Comparison of ENCODE assay signal across 1 cellular context in genomic region chr15:31606261-31606669, GRCh38.
TF ChIP-seq lines count a peak whose summit lies in the region.

No MANE protein-coding gene starts in this region.

TF ChIP-seq in A549, 52 proteins besides CTCF, POLR2A, EP300 and RAD21 (continued from another document):
- TF ChIP-seq MAZ (IDR thresholded peaks at IDR 0.05; ENCODE audit: borderline replicate concordance, low read depth, low read length) (no peak), TP53 (CRISPR knock-in tag; IDR thresholded peaks at IDR 0.05) (no peak), REST (IDR thresholded peaks at IDR 0.05) (no peak), ZSCAN20 (CRISPR knock-in tag; IDR thresholded peaks at IDR 0.05) (no peak), FOXS1 (CRISPR knock-in tag; IDR thresholded peaks at IDR 0.05) (no peak), FOSB (CRISPR knock-in tag; IDR thresholded peaks at IDR 0.05) (no peak), EHF (CRISPR knock-in tag; IDR thresholded peaks at IDR 0.05) (no peak), HOXA7 (CRISPR knock-in tag; IDR thresholded peaks at IDR 0.05) (no peak), HDAC2 (IDR thresholded peaks at IDR 0.05) (no peak), KDM5A (IDR thresholded peaks at IDR 0.05) (no peak), HOXB5 (CRISPR knock-in tag; IDR thresholded peaks at IDR 0.05) (no peak), NFE2L2 (conservative IDR thresholded peaks at IDR 0.05; ENCODE audit: low read length) (no peak), E2F6 (IDR thresholded peaks at IDR 0.05; ENCODE audit: borderline replicate concordance, low read depth) (no peak), USF2 (IDR thresholded peaks at IDR 0.05) (peak; percentile 66), HOXB13 (CRISPR knock-in tag; IDR thresholded peaks at IDR 0.05; ENCODE audit: low read depth) (no peak), POLR2AphosphoS2 (conservative IDR thresholded peaks at IDR 0.05; ENCODE audit: low read length) (no peak), HEYL (CRISPR knock-in tag; IDR thresholded peaks at IDR 0.05) (no peak), ESRRA (IDR thresholded peaks at IDR 0.05; ENCODE audit: borderline replicate concordance, low read length) (no peak), NPAS2 (CRISPR knock-in tag; IDR thresholded peaks at IDR 0.05; ENCODE audit: borderline replicate concordance) (no peak), GATA3 (IDR thresholded peaks at IDR 0.05; ENCODE audit: borderline replicate concordance) (peak; percentile 25; the same call in 1 of the 2 replicates), CBX2 (IDR thresholded peaks at IDR 0.05; ENCODE audit: borderline replicate concordance, low read depth) (no peak), BHLHE40 (IDR thresholded peaks at IDR 0.05; ENCODE audit: low read depth, low read length) (no peak), PHF8 (IDR thresholded peaks at IDR 0.05; ENCODE audit: borderline replicate concordance, low read depth) (no peak), ZC3H11A (IDR thresholded peaks at IDR 0.05) (no peak), RCOR1 (IDR thresholded peaks at IDR 0.05; ENCODE audit: low read depth, low read length) (no peak), RARB (CRISPR knock-in tag; IDR thresholded peaks at IDR 0.05) (no peak), ATOH8 (CRISPR knock-in tag; IDR thresholded peaks at IDR 0.05; ENCODE audit: low read depth) (no peak), EHMT2 (IDR thresholded peaks at IDR 0.05; ENCODE audit: low read depth) (no peak), CBX8 (IDR thresholded peaks at IDR 0.05) (no peak), ZNF302 (CRISPR knock-in tag; IDR thresholded peaks at IDR 0.05) (no peak), SMC3 (IDR thresholded peaks at IDR 0.05) (no peak)
